In genomic region chr7:49660170-49660783, GRCh38 we compare ENCODE assay signal across 24 cellular contexts.
"Had no signal": no experiment of that assay in that cellular context is flagged by ENCODE, and none has a peak within 500 bp of the region (broad histone marks: within the 10 kb centered on the region; RNA-seq: fewer than 3 reads in every experiment).

No MANE protein-coding gene starts in this region.

- H3K4me3 ChIP-seq: SJSA1, SK-N-MC had no signal

- DNase-seq: KBM-7, MV-4-11, NCI-H1048, NCI-H1105, NCI-H1417, NCI-H1436 treated with DMSO at 0.1 percent for 48 hours, NCI-H1694, NCI-H187 treated with DMSO at 0.1 percent for 48 hours, NCI-H2029 treated with DMSO at 0.1 percent for 48 hours, NCI-H2171 treated with DMSO at 0.1 percent for 48 hours, NCI-H345, NCI-H446 treated with DMSO at 0.1 percent for 48 hours, NCI-H510A treated with DMSO at 0.1 percent for 48 hours, NCI-H526, NCI-H82, Right ventricle myocardium superior, RPMI8226, SIG-M5, SW 1271, T-cell had no signal

- H3K36me3 ChIP-seq: SJSA1 had no signal

- H3K27ac ChIP-seq: HL-60, SJSA1, SK-N-MC had no signal

- H3K27me3 ChIP-seq: SJSA1 had no signal

- H3K4me1 ChIP-seq: SJSA1 had no signal

- FAIRE-seq: RCC 7860 had no signal
